ENCODE assay signal across 1 cellular context in genomic region chr9:131367445-131367844, GRCh38.
TF ChIP-seq lines count a peak whose summit lies in the region.

No MANE protein-coding gene starts in this region.

TF ChIP-seq in HepG2, 621 proteins besides CTCF, POLR2A, EP300 and RAD21:
- TF ChIP-seq AKNA (CRISPR knock-in tag; IDR thresholded peaks at IDR 0.05; ENCODE audit: borderline replicate concordance) (no peak), ISX (CRISPR knock-in tag; conservative IDR thresholded peaks at IDR 0.05) (no peak), STAT6 (CRISPR knock-in tag; IDR thresholded peaks at IDR 0.05; ENCODE audit: borderline replicate concordance) (no peak), HIVEP1 (CRISPR knock-in tag; IDR thresholded peaks at IDR 0.05) (no peak), NPAS2 (CRISPR knock-in tag; IDR thresholded peaks at IDR 0.05; ENCODE audit: borderline replicate concordance) (no peak), HOXA5 (CRISPR knock-in tag; IDR thresholded peaks at IDR 0.05) (no peak), ZNF609 (CRISPR knock-in tag; IDR thresholded peaks at IDR 0.05; ENCODE audit: borderline replicate concordance) (no peak), SMARCC2 (IDR thresholded peaks at IDR 0.05) (no peak), PRMT3 (CRISPR knock-in tag; IDR thresholded peaks at IDR 0.05; ENCODE audit: borderline replicate concordance, low read depth) (no peak), ZNF747 (CRISPR knock-in tag; IDR thresholded peaks at IDR 0.05; ENCODE audit: borderline replicate concordance) (no peak), FOXO1 (CRISPR knock-in tag; IDR thresholded peaks at IDR 0.05) (no peak), HHEX (CRISPR knock-in tag; IDR thresholded peaks at IDR 0.05) (no peak), SMAD9 (CRISPR knock-in tag; IDR thresholded peaks at IDR 0.05) (no peak)
TF ChIP-seq in HepG2: peak in this region for 0.
